8 cellular contexts compared by ENCODE assay signal in the genomic region with DNA sequence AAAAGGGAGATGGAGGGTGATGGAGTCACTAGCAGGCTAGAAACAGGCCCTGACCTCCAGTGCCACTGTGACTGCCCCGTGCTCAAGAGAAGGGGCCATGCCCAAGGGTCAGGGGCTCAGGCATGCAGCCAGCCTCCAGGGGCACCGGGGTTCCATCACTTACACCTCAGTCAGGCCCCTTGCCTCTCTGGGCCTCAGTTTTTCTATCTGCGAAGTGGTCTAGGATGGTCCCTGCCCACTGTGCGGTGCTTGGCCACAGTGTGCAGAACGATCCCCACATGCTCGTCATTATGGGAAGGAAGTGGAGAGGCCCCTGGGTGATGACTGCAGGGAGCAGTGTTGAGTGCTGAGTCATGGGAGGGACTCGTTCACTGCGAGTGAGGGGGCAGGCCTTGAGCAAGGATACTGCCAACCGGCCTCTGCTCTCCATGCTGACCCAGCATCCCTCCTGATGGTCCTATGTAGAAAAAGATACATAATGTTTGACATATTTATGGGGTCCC. TPM values are rescaled to one million over a fixed set of nuclear protein-coding genes. Genes with fewer than 3 reads are reported as not detected.
DNase-seq lines count a peak whose midpoint lies in the region; ATAC-seq and TF ChIP-seq lines count a peak whose summit lies in the region.

No MANE protein-coding gene starts in this region.

- H3K27me3 ChIP-seq in stomach, result no peaks in the 10 kb centered on the region

- H3K27ac ChIP-seq in angular gyrus (ENCODE audit: low read depth, low read length) (peak overlapping the region; percentile 64), stomach (peak overlapping the region in 4 of 5 donors; percentile 34 to 78 (median 61))

- H3K9me3 ChIP-seq in stomach, result no peaks in the 10 kb centered on the region

- intact Hi-C loops in stomach (cut with DNase I; ENCODE audit: low total_unique reads), result no loop called here

- no peak for TF ChIP-seq EP300 in stomach (IDR thresholded peaks at IDR 0.05)

- H3K4me3 ChIP-seq in stomach, result no peak overlapping the region

- H3K36me3 ChIP-seq in stomach, result peaks cover 48 to 100% (median 100%) of the 10 kb centered on the region in 4 donors

- no peak for TF ChIP-seq CTCF in stomach (IDR thresholded peaks at IDR 0.05)

- DNase-seq in Ammon's horn (ENCODE audit: low spot score), result peak; percentile 60
- peak; percentile 91 for DNase-seq in M059J (ENCODE audit: low read depth)
- DNase-seq in islet precursor cell, result peak; percentile 86
- peak; percentile 33 for DNase-seq in stomach
- no peak for DNase-seq in cerebellar cortex (ENCODE audit: low spot score)
- DNase-seq in NCI-H2081 (lab: John Stamatoyannopoulos, UW), result no peak

- ATAC-seq in HG03442 (IDR thresholded peaks at IDR 0.05; ENCODE audit: unreplicated experiment), result no peak

- no peak for TF ChIP-seq POLR2A in stomach (IDR thresholded peaks at IDR 0.05)

- 59 to 77% (median 74%) methylated on average over 7 to 9 of the region's 9 CpGs for WGBS in stomach, 5 donors

- H3K4me1 ChIP-seq in stomach, result peaks cover 0 to 63% (median 7%) of the 10 kb centered on the region in 4 donors

RNA-seq across cellular contexts. Expression of gene TMED1, which starts 23.1 kb away (rescaled TPM):
- 67.6 and 88.9 TPM in 2 replicates for total RNA-seq in M059J (2014; rRNA removed; shearing (Covaris generic))
- 10 to 100 TPM in 4 of 5 donors, under 1 TPM in 1; 0.58 to 45.2 (median 20.4) TPM for total RNA-seq in stomach
- polyA plus RNA-seq in stomach, result 10 to 100 TPM; 17.9 to 24.5 (median 21.9) TPM

RNA-seq across cellular contexts. Expression of gene C19orf38, which starts 35.3 kb away (rescaled TPM):
- 0.12 TPM in 1 of 2 replicates, not detected in the other for total RNA-seq in M059J (2014; rRNA removed; shearing (Covaris generic))
- 1 to 10 TPM in 2 of 5 donors, not detected in 3; 1.8 to 2.2 TPM for total RNA-seq in stomach
- 1 to 10 TPM in 1 of 3 donors, under 1 TPM in 2; 0.92 to 1.2 (median 1.00) TPM for polyA plus RNA-seq in stomach

RNA-seq across cellular contexts. Expression of gene CARM1, which starts 58.4 kb away (rescaled TPM):
- 16.5 and 24.1 TPM in 2 replicates for total RNA-seq in M059J (2014; rRNA removed; shearing (Covaris generic))
- 10 to 100 TPM in 4 of 5 donors, 1 to 10 TPM in 1; 5.2 to 21.0 (median 15.6) TPM for total RNA-seq in stomach
- polyA plus RNA-seq in stomach, result 10 to 100 TPM; 15.1 to 19.2 (median 18.2) TPM

Comparison
In these comparisons a context has a peak if more than half of its experiments do, and no peak if none do; other contexts are left out.
1. DNase-seq: peak in Ammon's horn (single experiment), M059J (single experiment), islet precursor cell (single experiment) and stomach (single experiment); none in cerebellar cortex (single experiment) and NCI-H2081 (0 of 2).